In the genomic region with DNA sequence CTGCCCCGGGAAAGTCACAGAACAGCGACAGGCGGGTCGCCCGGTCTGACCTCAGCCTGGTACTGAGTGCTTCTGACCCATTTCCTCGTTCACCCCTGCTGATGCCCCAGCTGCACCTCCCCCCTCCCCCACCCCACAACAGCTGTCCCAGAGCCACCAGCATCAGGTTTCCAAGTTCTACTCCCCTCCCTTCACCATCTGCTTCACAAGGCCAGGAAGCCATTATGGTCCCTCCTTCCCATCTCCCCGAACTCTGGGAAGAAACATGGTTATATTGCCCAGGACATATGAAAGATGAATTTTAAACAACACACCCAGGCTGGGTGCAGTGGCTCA, we compare ENCODE assay signal across 1 cellular context.
TF ChIP-seq lines count a peak whose summit lies in the region.

No MANE protein-coding gene starts in this region.

TF ChIP-seq in GM12878, 131 proteins besides CTCF, POLR2A, EP300 and RAD21 (continued from another document):
- TF ChIP-seq HDAC6 (IDR thresholded peaks at IDR 0.05; ENCODE audit: unreplicated experiment) (no peak), ZSCAN29 (IDR thresholded peaks at IDR 0.05) (no peak), TAF1 (IDR thresholded peaks at IDR 0.05; ENCODE audit: borderline replicate concordance, low read depth, low read length) (no peak), ZNF24 (IDR thresholded peaks at IDR 0.05) (no peak), MEF2B (IDR thresholded peaks at IDR 0.05; ENCODE audit: partially characterized antibody, poor library complexity, severe bottlenecking) (no peak), E2F4 (IDR thresholded peaks at IDR 0.05; ENCODE audit: low read depth, low read length) (no peak), CHD1 (IDR thresholded peaks at IDR 0.05; ENCODE audit: low read depth, low read length) (no peak), TCF12 (IDR thresholded peaks at IDR 0.05; ENCODE audit: low read depth, low read length) (no peak), ZZZ3 (IDR thresholded peaks at IDR 0.05; ENCODE audit: control insufficient read depth, insufficient read length, low read depth) (no peak), SRF (IDR thresholded peaks at IDR 0.05; ENCODE audit: low read depth in 2 of 2, low read length in 2 of 2) (no peak), ATF7 (IDR thresholded peaks at IDR 0.05; ENCODE audit: low read depth) (no peak), SREBF2 (IDR thresholded peaks at IDR 0.05; ENCODE audit: low read length) (no peak)
